1 cellular context compared by ENCODE assay signal in genomic region chr1:229130028-229130668, GRCh38.
A peak's percentile ranks its signal among the peaks of the same experiment; 100 is the strongest.
TF ChIP-seq lines count a peak whose summit lies in the region.

No MANE protein-coding gene starts in this region.

TF ChIP-seq in HepG2, 621 proteins besides CTCF, POLR2A, EP300 and RAD21 (continued from another document and continues in another):
- TF ChIP-seq DBP (CRISPR knock-in tag; IDR thresholded peaks at IDR 0.05; ENCODE audit: not compliant biosample characterization) (no peak), KDM2A (CRISPR knock-in tag; IDR thresholded peaks at IDR 0.05; ENCODE audit: borderline replicate concordance, low read depth) (peak; percentile 37; the same call in 1 of the 2 replicates), CREM (IDR thresholded peaks at IDR 0.05) (peak; percentile 56; the same call in 1 of the 2 replicates), CREM (CRISPR knock-in tag; IDR thresholded peaks at IDR 0.05) (no peak), ZNF382 (CRISPR knock-in tag; IDR thresholded peaks at IDR 0.05; ENCODE audit: borderline replicate concordance) (no peak), MZF1 (CRISPR knock-in tag; IDR thresholded peaks at IDR 0.05; ENCODE audit: borderline replicate concordance) (no peak), SMAD3 (CRISPR knock-in tag; IDR thresholded peaks at IDR 0.05) (no peak), ZNF629 (CRISPR knock-in tag; conservative IDR thresholded peaks at IDR 0.05) (peak; percentile 96), IRX3 (CRISPR knock-in tag; IDR thresholded peaks at IDR 0.05; ENCODE audit: borderline replicate concordance, low read depth) (no peak; the same call in 1 of the 2 replicates), ATF5 (CRISPR knock-in tag; IDR thresholded peaks at IDR 0.05; ENCODE audit: low read depth) (no peak), ZMYM2 (CRISPR knock-in tag; IDR thresholded peaks at IDR 0.05) (peak; percentile 76; the same call in 1 of the 2 replicates), BORCS8-MEF2B (CRISPR knock-in tag; IDR thresholded peaks at IDR 0.05) (no peak), NCOA2 (CRISPR knock-in tag; IDR thresholded peaks at IDR 0.05) (peak; percentile 82), ZNF558 (CRISPR knock-in tag; IDR thresholded peaks at IDR 0.05; ENCODE audit: borderline replicate concordance) (no peak), MIER2 (CRISPR knock-in tag; IDR thresholded peaks at IDR 0.05) (no peak; the same call in 1 of the 2 replicates), TBX3 (IDR thresholded peaks at IDR 0.05; ENCODE audit: borderline replicate concordance) (no peak), ZNF331 (CRISPR knock-in tag; IDR thresholded peaks at IDR 0.05) (no peak), FOXP1 (IDR thresholded peaks at IDR 0.05) (no peak), FOXP1 (CRISPR knock-in tag; IDR thresholded peaks at IDR 0.05) (no peak; the same call in 1 of the 2 replicates), ZNF780A (CRISPR knock-in tag; IDR thresholded peaks at IDR 0.05) (no peak; the same call in 1 of the 2 replicates), TEAD3 (CRISPR knock-in tag; optimal IDR thresholded peaks at IDR 0.05; ENCODE audit: borderline replicate concordance) (no peak), ZBTB42 (CRISPR knock-in tag; IDR thresholded peaks at IDR 0.05) (no peak), MED8 (CRISPR knock-in tag; IDR thresholded peaks at IDR 0.05; ENCODE audit: insufficient replicate concordance) (peak; percentile 90), SOX13 (IDR thresholded peaks at IDR 0.05) (no peak), SOX13 (CRISPR knock-in tag; conservative IDR thresholded peaks at IDR 0.05 in 1 of 2, IDR thresholded peaks at IDR 0.05 in 1 of 2) (peak in 1 of 2 experiments; percentile 70; a peak in 1 of 4 replicates), ZNF567 (CRISPR knock-in tag; IDR thresholded peaks at IDR 0.05; ENCODE audit: borderline replicate concordance) (no peak), ZNF124 (CRISPR knock-in tag; IDR thresholded peaks at IDR 0.05) (no peak; the same call in 1 of the 2 replicates), ZNF557 (CRISPR knock-in tag; IDR thresholded peaks at IDR 0.05) (no peak), MLLT10 (CRISPR knock-in tag; IDR thresholded peaks at IDR 0.05) (no peak), SRSF4 (IDR thresholded peaks at IDR 0.05; ENCODE audit: low read depth, low read length, poor library complexity, severe bottlenecking) (no peak), ZIK1 (CRISPR knock-in tag; IDR thresholded peaks at IDR 0.05; ENCODE audit: borderline replicate concordance, low read depth) (no peak), SNRNP70 (IDR thresholded peaks at IDR 0.05; ENCODE audit: low read depth, low read length) (no peak), PRMT3 (CRISPR knock-in tag; IDR thresholded peaks at IDR 0.05; ENCODE audit: borderline replicate concordance, low read depth) (no peak), TCF12 (IDR thresholded peaks at IDR 0.05) (no peak), TCF12 (CRISPR knock-in tag; IDR thresholded peaks at IDR 0.05) (peak; percentile 85), RBAK (CRISPR knock-in tag; IDR thresholded peaks at IDR 0.05) (no peak), GLMP (CRISPR knock-in tag; IDR thresholded peaks at IDR 0.05; ENCODE audit: borderline replicate concordance) (no peak), ISX (CRISPR knock-in tag; conservative IDR thresholded peaks at IDR 0.05) (no peak), ZFP91 (CRISPR knock-in tag; IDR thresholded peaks at IDR 0.05; ENCODE audit: borderline replicate concordance) (peak; percentile 69; the same call in 1 of the 2 replicates), SOX5 (CRISPR knock-in tag; IDR thresholded peaks at IDR 0.05; ENCODE audit: borderline replicate concordance) (peak; percentile 71; the same call in 1 of the 2 replicates), SOX6 (IDR thresholded peaks at IDR 0.05) (no peak), SOX6 (CRISPR knock-in tag; IDR thresholded peaks at IDR 0.05) (peak; percentile 90), PAF1 (CRISPR knock-in tag; IDR thresholded peaks at IDR 0.05) (no peak), ZFP1 (CRISPR knock-in tag; IDR thresholded peaks at IDR 0.05) (no peak), ZNF143 (CRISPR knock-in tag; IDR thresholded peaks at IDR 0.05) (no peak), RBM22 (optimal IDR thresholded peaks at IDR 0.05; ENCODE audit: low read length) (peak; percentile 30), IRF2 (CRISPR knock-in tag; IDR thresholded peaks at IDR 0.05) (peak; percentile 70; the same call in 1 of the 2 replicates), FOXC1 (CRISPR knock-in tag; IDR thresholded peaks at IDR 0.05; ENCODE audit: borderline replicate concordance) (peak; percentile 69; the same call in 1 of the 2 replicates), SP2 (CRISPR knock-in tag; IDR thresholded peaks at IDR 0.05) (no peak), ZBTB2 (CRISPR knock-in tag; IDR thresholded peaks at IDR 0.05; ENCODE audit: low read depth) (no peak), ZSCAN25 (CRISPR knock-in tag; IDR thresholded peaks at IDR 0.05) (peak; percentile 68), BCL6 (CRISPR knock-in tag; IDR thresholded peaks at IDR 0.05) (peak; percentile 48; the same call in 1 of the 2 replicates), TMF1 (CRISPR knock-in tag; IDR thresholded peaks at IDR 0.05; ENCODE audit: low read depth) (peak; percentile 55; the same call in 1 of the 2 replicates), CAMTA2 (CRISPR knock-in tag; IDR thresholded peaks at IDR 0.05; ENCODE audit: borderline replicate concordance) (0 out of 2 replicates have a peak, but pooled peaks have one; percentile 22), GATA4 (IDR thresholded peaks at IDR 0.05; ENCODE audit: borderline replicate concordance, low read depth) (no peak), ZFX (CRISPR knock-in tag; IDR thresholded peaks at IDR 0.05; ENCODE audit: low read depth) (peak; percentile 78), ATF7 (IDR thresholded peaks at IDR 0.05) (no peak), ATF7 (CRISPR knock-in tag; IDR thresholded peaks at IDR 0.05) (peak; percentile 65)
- TF ChIP-seq, protein P1, sequence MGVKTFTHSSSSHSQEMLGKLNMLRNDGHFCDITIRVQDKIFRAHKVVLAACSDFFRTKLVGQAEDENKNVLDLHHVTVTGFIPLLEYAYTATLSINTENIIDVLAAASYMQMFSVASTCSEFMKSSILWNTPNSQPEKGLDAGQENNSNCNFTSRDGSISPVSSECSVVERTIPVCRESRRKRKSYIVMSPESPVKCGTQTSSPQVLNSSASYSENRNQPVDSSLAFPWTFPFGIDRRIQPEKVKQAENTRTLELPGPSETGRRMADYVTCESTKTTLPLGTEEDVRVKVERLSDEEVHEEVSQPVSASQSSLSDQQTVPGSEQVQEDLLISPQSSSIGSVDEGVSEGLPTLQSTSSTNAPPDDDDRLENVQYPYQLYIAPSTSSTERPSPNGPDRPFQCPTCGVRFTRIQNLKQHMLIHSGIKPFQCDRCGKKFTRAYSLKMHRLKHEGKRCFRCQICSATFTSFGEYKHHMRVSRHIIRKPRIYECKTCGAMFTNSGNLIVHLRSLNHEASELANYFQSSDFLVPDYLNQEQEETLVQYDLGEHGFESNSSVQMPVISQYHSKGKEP (CRISPR knock-in tag; IDR thresholded peaks at IDR 0.05): no peak
- TF ChIP-seq, protein P2, sequence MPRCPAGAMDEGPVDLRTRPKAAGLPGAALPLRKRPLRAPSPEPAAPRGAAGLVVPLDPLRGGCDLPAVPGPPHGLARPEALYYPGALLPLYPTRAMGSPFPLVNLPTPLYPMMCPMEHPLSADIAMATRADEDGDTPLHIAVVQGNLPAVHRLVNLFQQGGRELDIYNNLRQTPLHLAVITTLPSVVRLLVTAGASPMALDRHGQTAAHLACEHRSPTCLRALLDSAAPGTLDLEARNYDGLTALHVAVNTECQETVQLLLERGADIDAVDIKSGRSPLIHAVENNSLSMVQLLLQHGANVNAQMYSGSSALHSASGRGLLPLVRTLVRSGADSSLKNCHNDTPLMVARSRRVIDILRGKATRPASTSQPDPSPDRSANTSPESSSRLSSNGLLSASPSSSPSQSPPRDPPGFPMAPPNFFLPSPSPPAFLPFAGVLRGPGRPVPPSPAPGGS (CRISPR knock-in tag; IDR thresholded peaks at IDR 0.05): no peak; the same call in none of the 2 replicates
- TF ChIP-seq, protein P3, sequence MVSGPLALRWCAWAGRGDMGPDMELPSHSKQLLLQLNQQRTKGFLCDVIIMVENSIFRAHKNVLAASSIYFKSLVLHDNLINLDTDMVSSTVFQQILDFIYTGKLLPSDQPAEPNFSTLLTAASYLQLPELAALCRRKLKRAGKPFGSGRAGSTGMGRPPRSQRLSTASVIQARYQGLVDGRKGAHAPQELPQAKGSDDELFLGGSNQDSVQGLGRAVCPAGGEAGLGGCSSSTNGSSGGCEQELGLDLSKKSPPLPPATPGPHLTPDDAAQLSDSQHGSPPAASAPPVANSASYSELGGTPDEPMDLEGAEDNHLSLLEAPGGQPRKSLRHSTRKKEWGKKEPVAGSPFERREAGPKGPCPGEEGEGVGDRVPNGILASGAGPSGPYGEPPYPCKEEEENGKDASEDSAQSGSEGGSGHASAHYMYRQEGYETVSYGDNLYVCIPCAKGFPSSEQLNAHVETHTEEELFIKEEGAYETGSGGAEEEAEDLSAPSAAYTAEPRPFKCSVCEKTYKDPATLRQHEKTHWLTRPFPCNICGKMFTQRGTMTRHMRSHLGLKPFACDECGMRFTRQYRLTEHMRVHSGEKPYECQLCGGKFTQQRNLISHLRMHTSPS (CRISPR knock-in tag; IDR thresholded peaks at IDR 0.05; ENCODE audit: low read depth): peak; percentile 86
- TF ChIP-seq, protein P4, sequence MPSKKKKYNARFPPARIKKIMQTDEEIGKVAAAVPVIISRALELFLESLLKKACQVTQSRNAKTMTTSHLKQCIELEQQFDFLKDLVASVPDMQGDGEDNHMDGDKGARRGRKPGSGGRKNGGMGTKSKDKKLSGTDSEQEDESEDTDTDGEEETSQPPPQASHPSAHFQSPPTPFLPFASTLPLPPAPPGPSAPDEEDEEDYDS (CRISPR knock-in tag; IDR thresholded peaks at IDR 0.05): peak; percentile 62; the same call in 1 of the 2 replicates
- TF ChIP-seq, protein P5, sequence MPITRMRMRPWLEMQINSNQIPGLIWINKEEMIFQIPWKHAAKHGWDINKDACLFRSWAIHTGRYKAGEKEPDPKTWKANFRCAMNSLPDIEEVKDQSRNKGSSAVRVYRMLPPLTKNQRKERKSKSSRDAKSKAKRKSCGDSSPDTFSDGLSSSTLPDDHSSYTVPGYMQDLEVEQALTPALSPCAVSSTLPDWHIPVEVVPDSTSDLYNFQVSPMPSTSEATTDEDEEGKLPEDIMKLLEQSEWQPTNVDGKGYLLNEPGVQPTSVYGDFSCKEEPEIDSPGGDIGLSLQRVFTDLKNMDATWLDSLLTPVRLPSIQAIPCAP (CRISPR knock-in tag; IDR thresholded peaks at IDR 0.05; ENCODE audit: low read depth): no peak
- TF ChIP-seq, protein P6, sequence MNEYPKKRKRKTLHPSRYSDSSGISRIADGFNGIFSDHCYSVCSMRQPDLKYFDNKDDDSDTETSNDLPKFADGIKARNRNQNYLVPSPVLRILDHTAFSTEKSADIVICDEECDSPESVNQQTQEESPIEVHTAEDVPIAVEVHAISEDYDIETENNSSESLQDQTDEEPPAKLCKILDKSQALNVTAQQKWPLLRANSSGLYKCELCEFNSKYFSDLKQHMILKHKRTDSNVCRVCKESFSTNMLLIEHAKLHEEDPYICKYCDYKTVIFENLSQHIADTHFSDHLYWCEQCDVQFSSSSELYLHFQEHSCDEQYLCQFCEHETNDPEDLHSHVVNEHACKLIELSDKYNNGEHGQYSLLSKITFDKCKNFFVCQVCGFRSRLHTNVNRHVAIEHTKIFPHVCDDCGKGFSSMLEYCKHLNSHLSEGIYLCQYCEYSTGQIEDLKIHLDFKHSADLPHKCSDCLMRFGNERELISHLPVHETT (CRISPR knock-in tag; conservative IDR thresholded peaks at IDR 0.05): no peak
